Comparison of ENCODE assay signal across 31 cellular contexts in genomic region chrX:49701323-49701722, GRCh38. TPM values are rescaled to one million over a fixed set of nuclear protein-coding genes. Genes with fewer than 3 reads are reported as not detected.
A peak's percentile ranks its signal among the peaks of the same experiment; 100 is the strongest.
DNase-seq lines count a peak whose midpoint lies in the region; ATAC-seq, FAIRE-seq and TF ChIP-seq lines count a peak whose summit lies in the region.
"Had no signal": no experiment of that assay in that cellular context is flagged by ENCODE, and none has a peak within 500 bp of the region (broad histone marks: within the 10 kb centered on the region; RNA-seq: fewer than 3 reads in every experiment).

No MANE protein-coding gene starts in this region.

- TF ChIP-seq RAD21 in K562 (CRISPR knock-in tag; conservative IDR thresholded peaks at IDR 0.05 in 1 of 2, IDR thresholded peaks at IDR 0.05 in 1 of 2), result no peak

- CTCF ChIA-PET in HEK293 (lab: Yijun Ruan, JAX) (interaction anchor here (0.6 to 1.2 kb wide), 2 partner anchors 215 to 410 kb away, joined by 3 read pairs; no protein-coding TSS in a partner anchor), K562 (lab: Yijun Ruan, JAX; ENCODE audit: low intra/inter-chr PET ratio) (no interaction called here)

- H3K4me3 Mint-ChIP-seq in GM23338, result no peak overlapping the region
- H3K4me3 Mint-ChIP-seq: CD14-positive monocyte; CD4-positive, alpha-beta memory T cell; CD4-positive, CD25-positive, alpha-beta regulatory T cell; CD8-positive, alpha-beta memory T cell had no signal

- DNase-seq in GM23338 (ENCODE audit: low spot score) (no peak), K562 (ENCODE audit: extremely low read depth in 1 of 4, low spot score in 3 of 4) (no peak), NCI-H1930 (lab: John Stamatoyannopoulos, UW) (no peak), HuH-7 (ENCODE audit: low spot score) (no peak), hippocampal formation (lab: John Stamatoyannopoulos, UW) (no peak), heart left ventricle (no peak)
- DNase-seq: 8988T; ACHN; BE2C; CD4-positive, alpha-beta memory T cell; CD4-positive, CD25-positive, alpha-beta regulatory T cell; CD8-positive, alpha-beta memory T cell; COR-L47; DMS 273 treated with DMSO at 0.1 percent for 48 hours; DMS153; DMS53; DMS79; DND-41; EL; GDM1 had no signal

- H3K4me3 ChIP-seq in GM23338 (no peak overlapping the region), HEK293 (ENCODE audit: low read depth, low read length) (no peak overlapping the region), K562 (no peak overlapping the region), heart left ventricle (no peak overlapping the region)
- H3K4me3 ChIP-seq: BLaER1, GM12878 had no signal

- H3K4me1 ChIP-seq in GM23338 (ENCODE audit: insufficient read depth) (no peaks in the 10 kb centered on the region), HEK293 (ENCODE audit: control insufficient read depth, insufficient read depth, low read length) (peaks cover 2% of the 10 kb centered on the region; the same call in 1 of the 2 replicates), K562 (replicated peaks in 1 of 2; ENCODE audit: control insufficient read depth in 2 of 2, insufficient read depth in 2 of 2, low read length in 2 of 2) (no peaks in the 10 kb centered on the region), heart left ventricle (no peaks in the 10 kb centered on the region)
- H3K4me1 ChIP-seq: BE2C had no signal

- TF ChIP-seq CTCF in GM23338 (conservative IDR thresholded peaks at IDR 0.05; ENCODE audit: low read depth in 2 of 2), result no peak
- no peak for TF ChIP-seq CTCF in HEK293 (tag by site-specific recombination; IDR thresholded peaks at IDR 0.05)
- no peak for TF ChIP-seq CTCF in K562 (IDR thresholded peaks at IDR 0.05 in 2 of 3, conservative IDR thresholded peaks at IDR 0.05 in 1 of 3; ENCODE audit: insufficient read depth in 2 of 3, low read depth in 1 of 3, low read length in 3 of 3)
- no peak for TF ChIP-seq CTCF in heart left ventricle (IDR thresholded peaks at IDR 0.05)

- H3K9me1 ChIP-seq in K562 (ENCODE audit: control insufficient read depth, insufficient read depth, low read length), result no peaks in the 10 kb centered on the region

- H3K36me3 ChIP-seq in GM23338 (ENCODE audit: insufficient read depth), result no peaks in the 10 kb centered on the region
- H3K36me3 ChIP-seq in HEK293 (ENCODE audit: control insufficient read depth in 2 of 2, insufficient read depth in 1 of 2, low read length in 2 of 2), result no peaks in the 10 kb centered on the region
- H3K36me3 ChIP-seq in K562 (ENCODE audit: control insufficient read depth, insufficient read depth, low read length), result no peaks in the 10 kb centered on the region
- H3K36me3 ChIP-seq in heart left ventricle, result no peaks in the 10 kb centered on the region
- H3K36me3 ChIP-seq: BE2C, BLaER1 had no signal

- in situ Hi-C loops in K562 (cut with MboI), result no loop called here

- H3K4me1 Mint-ChIP-seq in GM23338, result no peaks in the 10 kb centered on the region
- H3K4me1 Mint-ChIP-seq: CD14-positive monocyte; CD4-positive, alpha-beta memory T cell; CD4-positive, CD25-positive, alpha-beta regulatory T cell; CD8-positive, alpha-beta memory T cell had no signal

- no peak overlapping the region for H3K27ac Mint-ChIP-seq in GM23338
- H3K27ac Mint-ChIP-seq: CD14-positive monocyte; CD4-positive, alpha-beta memory T cell; CD4-positive, CD25-positive, alpha-beta regulatory T cell; CD8-positive, alpha-beta memory T cell had no signal

- no TSS peak for BruUV-seq in K562 (replicated peaks; lab: Mats Ljungman, UMichigan)

- no peaks in the 10 kb centered on the region for H3K9me3 ChIP-seq in HEK293 (ENCODE audit: control insufficient read depth, insufficient read depth, low read depth, low read length)
- no peaks in the 10 kb centered on the region for H3K9me3 ChIP-seq in K562 (replicated peaks; ENCODE audit: control insufficient read depth, insufficient read depth, low read depth, low read length)
- peaks cover 0 to 6% (median 0%) of the 10 kb centered on the region in 12 donors for H3K9me3 ChIP-seq in heart left ventricle
- H3K9me3 ChIP-seq: BE2C had no signal

- POLR2A ChIA-PET in HEK293 (lab: Yijun Ruan, JAX) (no interaction called here), K562 (lab: Yijun Ruan, JAX) (no interaction called here)

- no peaks in the 10 kb centered on the region; the same call in 2 of the 3 replicates for H3K9me3 Mint-ChIP-seq in GM23338
- H3K9me3 Mint-ChIP-seq: CD4-positive, CD25-positive, alpha-beta regulatory T cell; CD8-positive, alpha-beta memory T cell had no signal

- no peak for TF ChIP-seq EP300 in K562 (IDR thresholded peaks at IDR 0.05; ENCODE audit: low read length)

- H3K27ac ChIP-seq in GM23338 (ENCODE audit: low read depth) (no peak overlapping the region), HEK293 (ENCODE audit: extremely low read depth, low read depth, low read length) (no peak overlapping the region), K562 (ENCODE audit: extremely low read depth, low read depth, low read length) (no peak overlapping the region), heart left ventricle (no peak overlapping the region)
- H3K27ac ChIP-seq: BLaER1 had no signal

- TF ChIP-seq POLR2A in K562 (conservative IDR thresholded peaks at IDR 0.05), result no peak
- no peak for TF ChIP-seq POLR2A in heart left ventricle (IDR thresholded peaks at IDR 0.05)

- no peaks in the 10 kb centered on the region for H3K79me2 ChIP-seq in GM23338 (replicated peaks; ENCODE audit: insufficient read depth)
- H3K79me2 ChIP-seq in K562 (ENCODE audit: control insufficient read depth, insufficient read depth, low read length), result no peaks in the 10 kb centered on the region

- intact Hi-C loops in K562 (cut with micrococcal nuclease) (no loop called here), heart left ventricle (cut with DNase I) (no loop called here)

- no peaks in the 10 kb centered on the region for H4K20me1 ChIP-seq in GM23338 (replicated peaks; ENCODE audit: insufficient read depth)
- H4K20me1 ChIP-seq in K562 (replicated peaks; ENCODE audit: control insufficient read depth, insufficient read depth, low read length), result no peaks in the 10 kb centered on the region
- H4K20me1 ChIP-seq: BLaER1 had no signal

- H2AFZ ChIP-seq in GM23338 (no peak overlapping the region), K562 (ENCODE audit: low read depth, low read length) (no peak overlapping the region)

- H3K9me2 ChIP-seq in GM23338 (ENCODE audit: insufficient read depth), result no peaks in the 10 kb centered on the region

- no peaks in the 10 kb centered on the region for H3K36me3 Mint-ChIP-seq in GM23338 (ENCODE audit: low read depth)
- H3K36me3 Mint-ChIP-seq: CD14-positive monocyte; CD4-positive, alpha-beta memory T cell; CD4-positive, CD25-positive, alpha-beta regulatory T cell; CD8-positive, alpha-beta memory T cell had no signal

- no peaks in the 10 kb centered on the region for H3K27me3 Mint-ChIP-seq in GM23338 (ENCODE audit: insufficient read depth, low read depth, poor library complexity)

- no peak overlapping the region for H3K9ac ChIP-seq in K562 (ENCODE audit: insufficient read depth in 1 of 2, low read depth in 2 of 2, low read length in 2 of 2)
- H3K9ac ChIP-seq: BLaER1 had no signal

- no peaks in the 10 kb centered on the region for H3K27me3 ChIP-seq in GM23338 (ENCODE audit: insufficient read depth)
- peaks cover 0 to 5% of the 10 kb centered on the region in 2 experiments; a peak in 2 of 5 replicates for H3K27me3 ChIP-seq in K562 (ENCODE audit: control insufficient read depth in 2 of 2, insufficient read depth in 2 of 2, low read length in 2 of 2)
- H3K27me3 ChIP-seq in heart left ventricle, result peaks cover 0 to 28% (median 0%) of the 10 kb centered on the region in 9 donors
- H3K27me3 ChIP-seq: BE2C had no signal

- FAIRE-seq in K562 (lab: Jason Lieb, UNC) (no peak), colon (lab: Jason Lieb, UNC) (peak; percentile 21)
- FAIRE-seq: A204.1, GM12878, GM12892, GM18507 had no signal

- no peak for ATAC-seq in GM23338
- ATAC-seq in K562, result no peak
- no peak for ATAC-seq in heart left ventricle
- ATAC-seq: GM12878 had no signal

- H3F3A ChIP-seq in GM23338 (replicated peaks; ENCODE audit: low read depth), result no peaks in the 10 kb centered on the region

- H3K4me2 ChIP-seq in GM23338 (no peak overlapping the region), K562 (ENCODE audit: insufficient read depth, low read length) (no peak overlapping the region)
- H3K4me2 ChIP-seq: BLaER1 had no signal

TF ChIP-seq in GM23338, 12 proteins besides CTCF, POLR2A, EP300 and RAD21:
- TF ChIP-seq CREB1 (CRISPR knock-in tag; IDR thresholded peaks at IDR 0.05; ENCODE audit: low read depth) (peak; percentile 28; the same call in 1 of the 2 replicates), ZNF331 (CRISPR knock-in tag; IDR thresholded peaks at IDR 0.05; ENCODE audit: low read depth) (no peak), ZNF114 (CRISPR knock-in tag; IDR thresholded peaks at IDR 0.05) (no peak)

TF ChIP-seq in HEK293, 187 proteins besides CTCF, POLR2A, EP300 and RAD21 (continues in another document):
- TF ChIP-seq ZNF274 (IDR thresholded peaks at IDR 0.05; ENCODE audit: low read length) (no peak), ZNF274 (tag by site-specific recombination; IDR thresholded peaks at IDR 0.05; ENCODE audit: borderline replicate concordance) (no peak), ZSCAN16 (tag by site-specific recombination; IDR thresholded peaks at IDR 0.05) (no peak)

RNA-seq across cellular contexts. Expression of gene PAGE1, which starts 5.5 kb away (rescaled TPM):
- total RNA-seq in GM23338 (2014; rRNA removed; shearing (Covaris generic)), result not detected in 2 replicates
- not detected in 2 replicates for polyA plus RNA-seq in GM23338 (2016; fragmentation: Nextera tagmentation; extraction: Ambion mirVana)
- 4.1 and 4.6 TPM in 2 replicates for total RNA-seq in K562 (2011; cell fraction: chromatin; rRNA removed; ENCODE audit: low replicate concordance)
- 3.3 and 10.4 TPM in 2 replicates for total RNA-seq in K562 (2011; cell fraction: nucleolus; rRNA removed)
- total RNA-seq in K562 (2011; cell fraction: nucleoplasm; rRNA removed), result 7.4 and 12.8 TPM in 2 replicates
- 113 and 151 TPM in 2 replicates for total RNA-seq in K562 (2014; rRNA removed)
- 109 and 123 TPM in 2 replicates for total RNA-seq in K562 (2014; rRNA removed; fragmentation: Illumina TruSeq; extraction: Trizol)
- 67.6 and 69.8 TPM in 2 replicates for total RNA-seq in K562 (2015; rRNA removed; fragmentation: Illumina TruSeq; extraction: Trizol)
- total RNA-seq in K562 (2021), result 77.5 and 80.2 TPM in 2 replicates
- polyA plus RNA-seq in K562 (2011; rRNA removed), result 9.0 and 43.5 TPM in 2 replicates
- polyA plus RNA-seq in K562 (2011; cell fraction: cytosol; rRNA removed), result 10.9 and 18.3 TPM in 2 replicates
- 4.7 and 9.4 TPM in 2 replicates for polyA plus RNA-seq in K562 (2011; cell fraction: nucleus; rRNA removed)
- polyA plus RNA-seq in K562 (2012), result 69.8 and 111 TPM in 2 replicates
- 90.7 and 104 TPM in 2 replicates for polyA plus RNA-seq in K562 (2014; fragmentation: Illumina TruSeq; extraction: Trizol)
- 100 to 1,000 TPM; 499 to 520 TPM for polyA plus RNA-seq in K562 (2014; fragmentation: Nextera tagmentation; extraction: Ambion mirVana)
- 136 and 157 TPM in 2 replicates for polyA plus RNA-seq in K562 (2014; rRNA removed)
- polyA minus RNA-seq in K562 (2011; rRNA and poly(A)+ RNA removed), result 5.4 and 19.6 TPM in 2 replicates
- polyA minus RNA-seq in K562 (2011; cell fraction: cytosol; rRNA and poly(A)+ RNA removed), result 4.7 TPM in 1 of 2 replicates, not detected in the other
- polyA minus RNA-seq in K562 (2011; cell fraction: nucleus; rRNA and poly(A)+ RNA removed), result 0.78 and 1.1 TPM in 2 replicates
- total RNA-seq in heart left ventricle, result not detected
- polyA plus RNA-seq in heart left ventricle, result not detected
- total RNA-seq: A673; CD4-positive, alpha-beta memory T cell; CD4-positive, CD25-positive, alpha-beta regulatory T cell; CD8-positive, alpha-beta memory T cell; G401; GM12878 had no signal
- polyA plus RNA-seq: AG04450; CD14-positive monocyte; CD4-positive, alpha-beta memory T cell; CD4-positive, CD25-positive, alpha-beta regulatory T cell; CD8-positive, alpha-beta memory T cell; GM12878 had no signal
